In genomic region chr3:41198046-41198445, GRCh38 we compare ENCODE assay signal across 10 cellular contexts. TPM values are rescaled to one million over a fixed set of nuclear protein-coding genes. Genes with fewer than 3 reads are reported as not detected.
DNase-seq lines count a peak whose midpoint lies in the region; ATAC-seq, FAIRE-seq and TF ChIP-seq lines count a peak whose summit lies in the region.
"Had no signal": no experiment of that assay in that cellular context is flagged by ENCODE, and none has a peak within 500 bp of the region (broad histone marks: within the 10 kb centered on the region; RNA-seq: fewer than 3 reads in every experiment).

No MANE protein-coding gene starts in this region.

- CTCF ChIA-PET in K562 (lab: Yijun Ruan, JAX; ENCODE audit: low intra/inter-chr PET ratio) = no interaction called here

- no peaks in the 10 kb centered on the region for H3K9me3 Mint-ChIP-seq in nephron progenitor cell

- BruUV-seq in K562 (replicated peaks; lab: Mats Ljungman, UMichigan) = TSS peak; percentile 74

- no peak for ATAC-seq in K562

- H3K27me3 ChIP-seq in HUES6 (ENCODE audit: control insufficient read depth, insufficient read depth, low read length) = no peaks in the 10 kb centered on the region
- peaks cover 5 to 30% of the 10 kb centered on the region in 2 experiments; a peak in 4 of 5 replicates for H3K27me3 ChIP-seq in K562 (ENCODE audit: control insufficient read depth in 2 of 2, insufficient read depth in 2 of 2, low read length in 2 of 2)

- TF ChIP-seq CTCF in K562 (IDR thresholded peaks at IDR 0.05 in 2 of 3, conservative IDR thresholded peaks at IDR 0.05 in 1 of 3; ENCODE audit: insufficient read depth in 2 of 3, low read depth in 1 of 3, low read length in 3 of 3) (no peak), nephron progenitor cell (IDR thresholded peaks at IDR 0.05) (no peak)

- intact Hi-C loops in K562 (cut with micrococcal nuclease) = loop anchor here (5.0 kb wide), 1 partner anchor 81 kb away; no protein-coding TSS in a partner anchor

- H3K4me2 ChIP-seq in K562 (ENCODE audit: insufficient read depth, low read length) = no peak overlapping the region

- H3K4me3 Mint-ChIP-seq in nephron progenitor cell = peak overlapping the region; percentile 88

- no peak overlapping the region for H3K27ac ChIP-seq in HUES6 (ENCODE audit: low read depth, low read length)
- H3K27ac ChIP-seq in K562 (ENCODE audit: extremely low read depth, low read depth, low read length) = no peak overlapping the region

- H3K4me1 Mint-ChIP-seq in nephron progenitor cell = peaks cover 33% of the 10 kb centered on the region

- TF ChIP-seq EP300 in K562 (IDR thresholded peaks at IDR 0.05; ENCODE audit: low read length) = no peak

- H3K27ac Mint-ChIP-seq in nephron progenitor cell = no peak overlapping the region

- DNase-seq in NCI-H1105 treated with DMSO at 0.1 percent for 48 hours (lab: John Stamatoyannopoulos, UW) (peak; percentile 40), NCI-H1105 (lab: John Stamatoyannopoulos, UW) (no peak), K562 (ENCODE audit: extremely low read depth in 1 of 4, low spot score in 3 of 4) (no peak), nephron progenitor cell (no peak), DMS79 (lab: John Stamatoyannopoulos, UW) (no peak), DMS153 (lab: John Stamatoyannopoulos, UW) (no peak), AML-193 (lab: John Stamatoyannopoulos, UW) (no peak)
- DNase-seq: GOT3 had no signal

- peaks cover 3% of the 10 kb centered on the region for H3K27me3 Mint-ChIP-seq in nephron progenitor cell (ENCODE audit: low read depth, poor library complexity)

- H3K79me2 ChIP-seq in K562 (ENCODE audit: control insufficient read depth, insufficient read depth, low read length) = peaks cover 37% of the 10 kb centered on the region

- H3K36me3 ChIP-seq in HUES6 (ENCODE audit: control insufficient read depth, insufficient read depth, low read length) = no peaks in the 10 kb centered on the region
- H3K36me3 ChIP-seq in K562 (ENCODE audit: control insufficient read depth, insufficient read depth, low read length) = no peaks in the 10 kb centered on the region

- H3K4me1 ChIP-seq in HUES6 (ENCODE audit: control insufficient read depth, insufficient read depth, low read length) (peaks cover 12% of the 10 kb centered on the region), K562 (replicated peaks in 1 of 2; ENCODE audit: control insufficient read depth in 2 of 2, insufficient read depth in 2 of 2, low read length in 2 of 2) (peaks cover 9 to 16% of the 10 kb centered on the region in 2 experiments; a peak in 4 of 5 replicates)

- no peak overlapping the region for H3K9ac ChIP-seq in HUES6 (ENCODE audit: low read length)
- H3K9ac ChIP-seq in K562 (ENCODE audit: insufficient read depth in 1 of 2, low read depth in 2 of 2, low read length in 2 of 2) = no peak overlapping the region; a peak in 1 of 4 replicates

- 60% methylated on average over 7 of the region's 7 CpGs for WGBS in K562 (ENCODE audit: insufficient coverage, low coverage, missing lambda C conversion rate)

- POLR2A ChIA-PET in K562 (lab: Yijun Ruan, JAX) = interaction anchor here (0.7 to 3.5 kb wide), 6 partner anchors 12 to 1306 kb away, joined by 3 to 33 read pairs (median 4); no protein-coding TSS in a partner anchor

- H2AFZ ChIP-seq in K562 (ENCODE audit: low read depth, low read length) = no peak overlapping the region

- TF ChIP-seq POLR2A in K562 (conservative IDR thresholded peaks at IDR 0.05) = no peak

- peaks cover 26% of the 10 kb centered on the region for H4K20me1 ChIP-seq in K562 (replicated peaks; ENCODE audit: control insufficient read depth, insufficient read depth, low read length)

- no peaks in the 10 kb centered on the region for H3K9me1 ChIP-seq in K562 (ENCODE audit: control insufficient read depth, insufficient read depth, low read length)

- H3K9me3 ChIP-seq in HUES6 (ENCODE audit: control insufficient read depth, insufficient read depth, low read depth, low read length) = no peaks in the 10 kb centered on the region
- no peaks in the 10 kb centered on the region for H3K9me3 ChIP-seq in K562 (replicated peaks; ENCODE audit: control insufficient read depth, insufficient read depth, low read depth, low read length)
- H3K9me3 ChIP-seq: mucosa of descending colon had no signal

- no peak for TF ChIP-seq RAD21 in K562 (CRISPR knock-in tag; conservative IDR thresholded peaks at IDR 0.05 in 1 of 2, IDR thresholded peaks at IDR 0.05 in 1 of 2)

- H3K4me3 ChIP-seq in HUES6 (ENCODE audit: low read depth, low read length) = peak overlapping the region; percentile 88
- H3K4me3 ChIP-seq in K562 = no peak overlapping the region

- no peaks in the 10 kb centered on the region for H3K36me3 Mint-ChIP-seq in nephron progenitor cell (ENCODE audit: low read depth)

- no peak for FAIRE-seq in K562 (lab: Jason Lieb, UNC)

- in situ Hi-C loops in K562 (cut with MboI) = no loop called here

TF ChIP-seq in K562, 482 proteins besides CTCF, POLR2A, EP300 and RAD21:
- TF ChIP-seq IRF9 (tag; IDR thresholded peaks at IDR 0.05) (no peak), CBX2 (IDR thresholded peaks at IDR 0.05; ENCODE audit: insufficient read depth, low read length, poor library complexity, severe bottlenecking) (peak; percentile 94)

RNA-seq across cellular contexts. Expression of gene CTNNB1, which starts 1.3 kb away (rescaled TPM):
- total RNA-seq in K562 (2011; cell fraction: chromatin; rRNA removed; ENCODE audit: low replicate concordance) = 283 TPM in 2 replicates
- 151 and 154 TPM in 2 replicates for total RNA-seq in K562 (2011; cell fraction: nucleolus; rRNA removed)
- total RNA-seq in K562 (2011; cell fraction: nucleoplasm; rRNA removed) = 151 and 175 TPM in 2 replicates
- 164 and 193 TPM in 2 replicates for total RNA-seq in K562 (2014; rRNA removed)
- total RNA-seq in K562 (2014; rRNA removed; fragmentation: Illumina TruSeq; extraction: Trizol) = 154 and 156 TPM in 2 replicates
- total RNA-seq in K562 (2015; rRNA removed; fragmentation: Illumina TruSeq; extraction: Trizol) = 189 and 192 TPM in 2 replicates
- total RNA-seq in K562 (2021) = 153 and 158 TPM in 2 replicates
- 193 and 203 TPM in 2 replicates for polyA plus RNA-seq in K562 (2011; rRNA removed)
- polyA plus RNA-seq in K562 (2011; cell fraction: cytosol; rRNA removed) = 235 and 318 TPM in 2 replicates
- polyA plus RNA-seq in K562 (2011; cell fraction: nucleus; rRNA removed) = 311 and 383 TPM in 2 replicates
- 111 and 162 TPM in 2 replicates for polyA plus RNA-seq in K562 (2012)
- polyA plus RNA-seq in K562 (2014; fragmentation: Illumina TruSeq; extraction: Trizol) = 154 and 159 TPM in 2 replicates
- 10 to 100 TPM; 44.3 to 51.8 TPM for polyA plus RNA-seq in K562 (2014; fragmentation: Nextera tagmentation; extraction: Ambion mirVana)
- 100 and 126 TPM in 2 replicates for polyA plus RNA-seq in K562 (2014; rRNA removed)
- polyA minus RNA-seq in K562 (2011; rRNA and poly(A)+ RNA removed) = 822 and 1,105 TPM in 2 replicates
- polyA minus RNA-seq in K562 (2011; cell fraction: cytosol; rRNA and poly(A)+ RNA removed) = 157 and 240 TPM in 2 replicates
- 156 and 245 TPM in 2 replicates for polyA minus RNA-seq in K562 (2011; cell fraction: nucleus; rRNA and poly(A)+ RNA removed)
